11 cellular contexts compared by ENCODE assay signal in the genomic region with DNA sequence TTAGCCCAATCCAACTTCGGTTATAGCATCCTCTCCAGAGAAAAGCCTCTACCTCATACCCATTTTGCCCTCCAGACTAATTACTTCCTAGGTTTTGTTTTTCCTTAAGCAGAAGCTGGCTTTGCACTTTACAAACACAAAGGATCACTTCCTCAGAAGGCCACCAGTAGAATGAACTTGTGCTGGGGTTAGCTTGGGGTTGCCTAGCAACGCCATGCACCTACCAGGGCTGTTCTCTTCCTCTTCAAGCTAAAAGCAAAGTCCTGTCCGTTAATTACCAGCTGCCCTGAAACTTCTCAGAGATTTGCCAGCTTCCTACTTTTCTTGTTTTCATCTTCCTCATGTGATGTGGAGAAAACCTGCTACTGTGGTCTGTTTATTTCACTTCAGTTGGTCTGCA.
A peak's percentile ranks its signal among the peaks of the same experiment; 100 is the strongest.
DNase-seq lines count a peak whose midpoint lies in the region; ATAC-seq, FAIRE-seq and TF ChIP-seq lines count a peak whose summit lies in the region.
"Had no signal": no experiment of that assay in that cellular context is flagged by ENCODE, and none has a peak within 500 bp of the region (broad histone marks: within the 10 kb centered on the region; RNA-seq: fewer than 3 reads in every experiment).

No MANE protein-coding gene starts in this region.

- H3K27me3 ChIP-seq in pancreas, result no peaks in the 10 kb centered on the region

- H3K36me3 ChIP-seq in OCI-LY7 (ENCODE audit: insufficient read depth, low read length), result no peaks in the 10 kb centered on the region
- H3K36me3 ChIP-seq in pancreas, result no peaks in the 10 kb centered on the region

- no TSS peak for BruUV-seq in OCI-LY7 (replicated peaks; lab: Mats Ljungman, UMichigan)

- H3K9me3 ChIP-seq in OCI-LY7 (ENCODE audit: low read length) (no peaks in the 10 kb centered on the region), pancreas (no peaks in the 10 kb centered on the region)

- no peaks in the 10 kb centered on the region for H3K4me1 ChIP-seq in OCI-LY7 (ENCODE audit: insufficient read depth, low read length, poor library complexity, severe bottlenecking)
- peaks cover 9 to 26% (median 19%) of the 10 kb centered on the region in 3 donors for H3K4me1 ChIP-seq in pancreas

- WGBS in pancreas, 2 donors, result 42 to 45% methylated on average over 3 of the region's 3 CpGs

- no peak overlapping the region for H2AFZ ChIP-seq in OCI-LY7 (ENCODE audit: low read length)

- ATAC-seq in HG03565 (IDR thresholded peaks at IDR 0.05; ENCODE audit: unreplicated experiment) (peak; percentile 88), pancreas (peak; percentile 49 to 80 (median 72)), GM21717 (IDR thresholded peaks at IDR 0.05; ENCODE audit: unreplicated experiment) (no peak), HG03196 (IDR thresholded peaks at IDR 0.05; ENCODE audit: unreplicated experiment) (no peak), HG03045 (IDR thresholded peaks at IDR 0.05; ENCODE audit: unreplicated experiment) (no peak)

- TF ChIP-seq CTCF in OCI-LY7 (conservative IDR thresholded peaks at IDR 0.05; ENCODE audit: low read length), result no peak
- TF ChIP-seq CTCF in pancreas (IDR thresholded peaks at IDR 0.05), result no peak

- DNase-seq in NCI-H1694 treated with DMSO at 0.1 percent for 48 hours (lab: John Stamatoyannopoulos, UW) (peak; percentile 6), NCI-H1694 (lab: John Stamatoyannopoulos, UW) (no peak), OCI-LY7 (ENCODE audit: low spot score) (peak; percentile 4), pancreas (peak in 3 of 6 donors; percentile 29 to 43 (median 32))
- DNase-seq: NCI-H446 had no signal

- no peaks in the 10 kb centered on the region for H3K9me2 ChIP-seq in OCI-LY7 (ENCODE audit: insufficient read depth, low read length)

- intact Hi-C loops in OCI-LY7 (cut with micrococcal nuclease; ENCODE audit: unreplicated experiment) (no loop called here), pancreas (cut with DNase I) (no loop called here)

- no peak overlapping the region for H3K27ac ChIP-seq in OCI-LY7 (ENCODE audit: low read depth, low read length, poor library complexity, severe bottlenecking)
- H3K27ac ChIP-seq in pancreas, result peak overlapping the region in 3 of 4 donors; percentile 25 to 47 (median 33)
- H3K27ac ChIP-seq: coronary artery had no signal

- no peak overlapping the region for H3K4me2 ChIP-seq in OCI-LY7 (ENCODE audit: low read length)

- FAIRE-seq in pancreas (lab: Jason Lieb, UNC), result no peak
- FAIRE-seq: A204.1 had no signal

- no peaks in the 10 kb centered on the region for H4K20me1 ChIP-seq in OCI-LY7 (ENCODE audit: insufficient read depth, low read length)

- H3K79me2 ChIP-seq in OCI-LY7 (ENCODE audit: insufficient read depth, low read depth, low read length), result no peaks in the 10 kb centered on the region

- H3K4me3 ChIP-seq in OCI-LY7 (ENCODE audit: low read depth, low read length, poor library complexity, severe bottlenecking), result no peak overlapping the region
- no peak overlapping the region for H3K4me3 ChIP-seq in pancreas
- H3K4me3 ChIP-seq: coronary artery had no signal

- CTCF ChIA-PET in OCI-LY7 (lab: Charles Lee; ENCODE audit: unreplicated experiment), result no interaction called here

- POLR2A ChIA-PET in OCI-LY7 (lab: Charles Lee), result no interaction called here

Comparison
In these comparisons a context has a peak if more than half of its experiments do, and no peak if none do; other contexts are left out.
1. ATAC-seq: peak in HG03565 (single experiment) and pancreas (4 of 4); none in GM21717 (single experiment), HG03196 (single experiment) and HG03045 (single experiment).